ENCODE assay signal across 17 cellular contexts in the genomic region with DNA sequence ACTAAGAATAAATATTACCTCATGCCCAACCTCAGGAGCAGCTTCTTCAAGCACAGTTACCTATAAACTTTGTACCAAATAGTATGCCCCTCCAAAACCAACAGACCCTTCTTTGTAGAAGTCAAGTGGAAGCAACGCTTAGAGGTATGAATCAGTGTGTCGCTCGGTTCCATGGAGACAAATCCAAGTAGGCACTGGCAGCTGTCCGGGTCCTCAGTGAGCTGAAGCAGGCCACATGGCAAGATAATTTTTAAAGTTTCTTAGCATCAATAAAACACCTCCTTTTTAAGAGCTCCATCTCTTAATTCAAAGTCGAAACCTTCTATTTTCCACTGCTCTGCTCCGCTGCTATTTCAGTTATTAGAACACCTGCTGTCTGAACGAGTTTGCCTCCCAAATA.
"Had no signal": no experiment of that assay in that cellular context is flagged by ENCODE, and none has a peak within 500 bp of the region (broad histone marks: within the 10 kb centered on the region; RNA-seq: fewer than 3 reads in every experiment).

No MANE protein-coding gene starts in this region.

- H3K9me3 Mint-ChIP-seq: activated T-cell treated with anti-CD3 and anti-CD28 coated beads, Interleukin-2, amount 50 U/mL, for 24 hours had no signal

- H3K4me3 Mint-ChIP-seq: activated CD8-positive, alpha-beta memory T cell treated with anti-CD3 and anti-CD28 coated beads, Interleukin-2, amount 10 ng/mL, durations not matched to agents 7 days and 5 days; activated T-cell treated with anti-CD3 and anti-CD28 coated beads, Interleukin-2, amount 50 U/mL, for 24 hours had no signal

- H3K36me3 ChIP-seq: brain microvascular endothelial cell, neutrophil, stomach, thoracic aorta had no signal

- H3K4me3 ChIP-seq: stomach, thoracic aorta had no signal

- H3K27me3 ChIP-seq: brain microvascular endothelial cell, neutrophil, stomach had no signal

- H3K27ac ChIP-seq: brain microvascular endothelial cell, neutrophil, stomach, thoracic aorta had no signal

- H3K36me3 Mint-ChIP-seq: activated naive CD4-positive, alpha-beta T cell treated with anti-CD3 and anti-CD28 coated beads, Interleukin-2, amount 50 U/mL, for 72 hours had no signal

- DNase-seq: activated CD4-positive, alpha-beta T cell treated with anti-CD3 and anti-CD28 coated beads for 1 hour; activated CD4-positive, alpha-beta T cell treated with anti-CD3 and anti-CD28 coated beads, Interleukin-2, amount 50 U/mL, for 48 hours; activated CD8-positive, alpha-beta memory T cell treated with anti-CD3 and anti-CD28 coated beads, Interleukin-2, amount 10 ng/mL, durations not matched to agents 7 days and 5 days; activated effector memory CD4-positive, alpha-beta T cell treated with anti-CD3 and anti-CD28 coated beads, Interleukin-2, amount 50 U/mL, for 16 hours; activated T-cell treated with anti-CD3 and anti-CD28 coated beads, Interleukin-2, amount 50 U/mL, for 24 hours; brain microvascular endothelial cell; cerebellar nuclear complex; dermis blood vessel endothelial cell; hippocampal formation; kidney glomerular epithelial cell; retina; stimulated activated CD4-positive, alpha-beta T cell treated with anti-CD3 and anti-CD28 coated beads, Interleukin-15, amount 100 ng/mL, for 24 hours; stimulated activated CD4-positive, alpha-beta T cell treated with anti-CD3 and anti-CD28 coated beads, Interleukin-4, amount 100 ng/mL, for 24 hours; stomach had no signal

- H3K9me3 ChIP-seq: neutrophil, stomach, thoracic aorta had no signal

- H3K27ac Mint-ChIP-seq: activated CD8-positive, alpha-beta memory T cell treated with anti-CD3 and anti-CD28 coated beads, Interleukin-2, amount 10 ng/mL, durations not matched to agents 7 days and 5 days; activated naive CD4-positive, alpha-beta T cell treated with anti-CD3 and anti-CD28 coated beads, Interleukin-2, amount 50 U/mL, for 72 hours; activated T-cell treated with anti-CD3 and anti-CD28 coated beads, Interleukin-2, amount 50 U/mL, for 24 hours had no signal

- H3K27me3 Mint-ChIP-seq: activated CD8-positive, alpha-beta memory T cell treated with anti-CD3 and anti-CD28 coated beads, Interleukin-2, amount 10 ng/mL, durations not matched to agents 7 days and 5 days; activated T-cell treated with anti-CD3 and anti-CD28 coated beads, Interleukin-2, amount 50 U/mL, for 24 hours had no signal

- ATAC-seq: activated CD8-positive, alpha-beta memory T cell treated with anti-CD3 and anti-CD28 coated beads, Interleukin-2, amount 10 ng/mL, durations not matched to agents 7 days and 5 days; activated naive CD4-positive, alpha-beta T cell treated with anti-CD3 and anti-CD28 coated beads, Interleukin-2, amount 50 U/mL, for 72 hours had no signal
